ENCODE assay signal across 8 cellular contexts in the genomic region with DNA sequence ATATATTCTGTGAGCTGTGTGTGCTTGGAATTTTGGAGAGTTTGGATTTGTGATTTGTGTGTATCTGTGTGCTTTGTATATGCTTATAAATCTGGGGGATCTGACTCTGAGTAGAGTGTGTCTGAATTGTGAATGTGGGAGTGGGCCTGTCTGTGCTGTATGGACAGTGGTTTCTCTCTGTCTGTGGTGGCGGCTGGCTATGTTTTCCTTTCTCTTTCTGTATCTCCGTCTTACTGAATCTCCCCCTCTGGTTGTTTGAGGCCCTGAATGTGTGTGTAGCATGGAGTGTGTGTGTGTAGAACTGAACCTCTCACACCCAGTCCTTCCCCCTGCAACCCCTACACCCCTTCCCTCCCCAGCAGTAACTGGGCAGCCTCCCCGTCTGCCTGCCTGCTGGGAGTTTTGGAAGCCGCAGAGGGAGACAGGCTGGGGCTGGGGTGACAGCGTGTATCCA. TPM values are rescaled to one million over a fixed set of nuclear protein-coding genes. Genes with fewer than 3 reads are reported as not detected.
DNase-seq lines count a peak whose midpoint lies in the region; ATAC-seq, FAIRE-seq and TF ChIP-seq lines count a peak whose summit lies in the region.

No MANE protein-coding gene starts in this region.

- 88% methylated on average over 5 of the region's 5 CpGs for WGBS in A549 (ENCODE audit: missing lambda C conversion rate)
- 36 to 44% methylated on average over 5 of the region's 5 CpGs for WGBS in esophagus, 2 donors

- no peak for FAIRE-seq in A549 (lab: Jason Lieb, UNC)
- no peak for FAIRE-seq in HTR-8/SVneo (lab: Jason Lieb, UNC)

- no peak overlapping the region for H3K4me3 ChIP-seq in A549
- H3K4me3 ChIP-seq in esophagus (ENCODE audit: low read depth in 1 of 2, low read length in 2 of 2): no peak overlapping the region
- peak overlapping the region; percentile 30 for H3K4me3 ChIP-seq in rectal smooth muscle tissue (ENCODE audit: low read length)

- H3K9me3 ChIP-seq in A549 (no peaks in the 10 kb centered on the region), KOPT-K1 (ENCODE audit: insufficient read depth, low read length, poor library complexity, severe bottlenecking) (no peaks in the 10 kb centered on the region), esophagus (ENCODE audit: control insufficient read depth in 2 of 2, insufficient read depth in 1 of 2, low read depth in 1 of 2, low read length in 1 of 2) (no peaks in the 10 kb centered on the region)

- TF ChIP-seq CTCF in A549 (IDR thresholded peaks at IDR 0.05): no peak

- H3K36me3 ChIP-seq in KOPT-K1 (ENCODE audit: insufficient read depth, low read length): no peaks in the 10 kb centered on the region
- no peaks in the 10 kb centered on the region for H3K36me3 ChIP-seq in esophagus (ENCODE audit: control insufficient read depth in 2 of 2, insufficient read depth in 2 of 2, low read length in 1 of 2)
- H3K36me3 ChIP-seq in rectal smooth muscle tissue (ENCODE audit: control insufficient read depth, insufficient read depth, low read length): no peaks in the 10 kb centered on the region

- no peak for TF ChIP-seq RAD21 in A549 (conservative IDR thresholded peaks at IDR 0.05 in 1 of 2, IDR thresholded peaks at IDR 0.05 in 1 of 2)

- CTCF ChIA-PET in A549 (lab: Yijun Ruan, JAX): interaction anchor here (1.1 to 17.1 kb wide), 7 partner anchors 18 to 134 kb away, joined by 3 to 195 read pairs (median 6); no protein-coding TSS in a partner anchor

- POLR2A ChIA-PET in A549 (lab: Yijun Ruan, JAX): interaction anchor here (2.3 kb wide), 1 partner anchor 8 kb away, joined by 13 read pairs; no protein-coding TSS in a partner anchor

- DNase-seq in A549 (ENCODE audit: low read depth in 1 of 2, low spot score in 1 of 2) (no peak), NCI-H1930 (lab: John Stamatoyannopoulos, UW) (no peak), HTR-8/SVneo (ENCODE audit: insufficient read length, low spot score) (no peak)
- no peak for DNase-seq in stimulated activated CD4-positive, alpha-beta T cell treated with anti-CD3 and anti-CD28 coated beads, Interleukin-4, amount 100 ng/mL, for 1 hour

- H3K9ac ChIP-seq in rectal smooth muscle tissue (ENCODE audit: low read length): no peak overlapping the region

- H3K27me3 ChIP-seq in esophagus (ENCODE audit: control insufficient read depth in 1 of 2, insufficient read depth in 2 of 2, low read length in 2 of 2): peaks cover 0 to 3% of the 10 kb centered on the region in 2 donors
- no peaks in the 10 kb centered on the region for H3K27me3 ChIP-seq in rectal smooth muscle tissue (ENCODE audit: control insufficient read depth, insufficient read depth, low read length)

- H3K27ac ChIP-seq in A549 (peak overlapping the region; percentile 55 to 98), KOPT-K1 (ENCODE audit: low read depth, low read length, poor library complexity, severe bottlenecking) (peak overlapping the region; percentile 48), esophagus (ENCODE audit: low read depth in 2 of 2, low read length in 1 of 2) (peak overlapping the region; percentile 70 to 86), rectal smooth muscle tissue (ENCODE audit: low read depth, low read length) (peak overlapping the region; percentile 78)

- peak overlapping the region; percentile 99 for H3K4me2 ChIP-seq in A549

- no peak for TF ChIP-seq EP300 in A549 (IDR thresholded peaks at IDR 0.05)

- H3K4me1 ChIP-seq in A549: peaks cover 81% of the 10 kb centered on the region
- H3K4me1 ChIP-seq in esophagus (ENCODE audit: control insufficient read depth in 2 of 2, insufficient read depth in 2 of 2, low read length in 1 of 2): peaks cover 7 to 27% of the 10 kb centered on the region in 2 donors
- H3K4me1 ChIP-seq in rectal smooth muscle tissue (ENCODE audit: control insufficient read depth, insufficient read depth, low read length): peaks cover 35% of the 10 kb centered on the region

- no peak for ATAC-seq in A549
- ATAC-seq in GM19452 (IDR thresholded peaks at IDR 0.05; ENCODE audit: unreplicated experiment): peak; percentile 35

- no peak for TF ChIP-seq POLR2A in A549 (IDR thresholded peaks at IDR 0.05; ENCODE audit: low read length)

TF ChIP-seq in A549, 52 proteins besides CTCF, POLR2A, EP300 and RAD21:
- TF ChIP-seq JUNB (IDR thresholded peaks at IDR 0.05) (no peak), ZC3H11A (IDR thresholded peaks at IDR 0.05) (no peak), MYC (IDR thresholded peaks at IDR 0.05; ENCODE audit: borderline replicate concordance, low read length) (no peak), POLR2AphosphoS2 (conservative IDR thresholded peaks at IDR 0.05; ENCODE audit: low read length) (no peak), HEYL (CRISPR knock-in tag; IDR thresholded peaks at IDR 0.05) (no peak), RNF2 (IDR thresholded peaks at IDR 0.05; ENCODE audit: borderline replicate concordance, low read depth) (no peak), NR3C1 (IDR thresholded peaks at IDR 0.05) (no peak), HDAC2 (IDR thresholded peaks at IDR 0.05) (no peak), RARB (CRISPR knock-in tag; IDR thresholded peaks at IDR 0.05) (no peak), RFX5 (IDR thresholded peaks at IDR 0.05) (no peak)
- TF ChIP-seq, protein P1, sequence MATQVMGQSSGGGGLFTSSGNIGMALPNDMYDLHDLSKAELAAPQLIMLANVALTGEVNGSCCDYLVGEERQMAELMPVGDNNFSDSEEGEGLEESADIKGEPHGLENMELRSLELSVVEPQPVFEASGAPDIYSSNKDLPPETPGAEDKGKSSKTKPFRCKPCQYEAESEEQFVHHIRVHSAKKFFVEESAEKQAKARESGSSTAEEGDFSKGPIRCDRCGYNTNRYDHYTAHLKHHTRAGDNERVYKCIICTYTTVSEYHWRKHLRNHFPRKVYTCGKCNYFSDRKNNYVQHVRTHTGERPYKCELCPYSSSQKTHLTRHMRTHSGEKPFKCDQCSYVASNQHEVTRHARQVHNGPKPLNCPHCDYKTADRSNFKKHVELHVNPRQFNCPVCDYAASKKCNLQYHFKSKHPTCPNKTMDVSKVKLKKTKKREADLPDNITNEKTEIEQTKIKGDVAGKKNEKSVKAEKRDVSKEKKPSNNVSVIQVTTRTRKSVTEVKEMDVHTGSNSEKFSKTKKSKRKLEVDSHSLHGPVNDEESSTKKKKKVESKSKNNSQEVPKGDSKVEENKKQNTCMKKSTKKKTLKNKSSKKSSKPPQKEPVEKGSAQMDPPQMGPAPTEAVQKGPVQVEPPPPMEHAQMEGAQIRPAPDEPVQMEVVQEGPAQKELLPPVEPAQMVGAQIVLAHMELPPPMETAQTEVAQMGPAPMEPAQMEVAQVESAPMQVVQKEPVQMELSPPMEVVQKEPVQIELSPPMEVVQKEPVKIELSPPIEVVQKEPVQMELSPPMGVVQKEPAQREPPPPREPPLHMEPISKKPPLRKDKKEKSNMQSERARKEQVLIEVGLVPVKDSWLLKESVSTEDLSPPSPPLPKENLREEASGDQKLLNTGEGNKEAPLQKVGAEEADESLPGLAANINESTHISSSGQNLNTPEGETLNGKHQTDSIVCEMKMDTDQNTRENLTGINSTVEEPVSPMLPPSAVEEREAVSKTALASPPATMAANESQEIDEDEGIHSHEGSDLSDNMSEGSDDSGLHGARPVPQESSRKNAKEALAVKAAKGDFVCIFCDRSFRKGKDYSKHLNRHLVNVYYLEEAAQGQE (IDR thresholded peaks at IDR 0.05): no peak

RNA-seq across cellular contexts. Expression of a gene that starts 4.7 kb away (rescaled TPM):
- polyA plus RNA-seq in A549 (2011; rRNA removed) (16.7 and 18.1 TPM in 2 replicates), A549 (2017; fragmentation: RNase III; extraction: RNeasy Plus Mini Kit Qiagen cat#74134 plus additional on column Dnase treatment) (22.5 to 32.5 TPM (median 26.1 TPM) in 3 replicates), esophagus (10 to 100 TPM; 21.9 to 27.8 TPM)
- polyA plus RNA-seq in A549 (2012; cell fraction: cytosol; rRNA removed): 19.5 and 34.4 TPM in 2 replicates
- polyA plus RNA-seq in A549 (2012; cell fraction: nucleus; rRNA removed): 24.3 and 27.2 TPM in 2 replicates
- polyA minus RNA-seq in A549 (2011; rRNA and poly(A)+ RNA removed): 6.9 and 12.0 TPM in 2 replicates
